In genomic region chr2:233553366-233553765, GRCh38 we compare ENCODE assay signal across 20 cellular contexts. TPM values are rescaled to one million over a fixed set of nuclear protein-coding genes. Genes with fewer than 3 reads are reported as not detected.
DNase-seq lines count a peak whose midpoint lies in the region; ATAC-seq, FAIRE-seq and TF ChIP-seq lines count a peak whose summit lies in the region.
"Had no signal": no experiment of that assay in that cellular context is flagged by ENCODE, and none has a peak within 500 bp of the region (broad histone marks: within the 10 kb centered on the region; RNA-seq: fewer than 3 reads in every experiment).

No MANE protein-coding gene starts in this region.

- H3K27ac ChIP-seq in A549 (peak overlapping the region; percentile 86 to 94), SJCRH30 (peak overlapping the region; percentile 32; the same call in 1 of the 2 replicates), right lobe of liver (no peak overlapping the region), MM.1S (ENCODE audit: low read length) (no peak overlapping the region), PC-3 (ENCODE audit: low read length) (no peak overlapping the region)
- H3K27ac ChIP-seq: 22Rv1; BLaER1 treated with 17β-estradiol and CSF1 and Interleukin-3, amounts not matched to agents 10 nM and 100 nM had no signal

- no peak for TF ChIP-seq POLR2A in A549 (IDR thresholded peaks at IDR 0.05; ENCODE audit: low read length)
- no peak for TF ChIP-seq POLR2A in right lobe of liver (IDR thresholded peaks at IDR 0.05)

- no peak for TF ChIP-seq RAD21 in A549 (conservative IDR thresholded peaks at IDR 0.05 in 1 of 2, IDR thresholded peaks at IDR 0.05 in 1 of 2)

- no peaks in the 10 kb centered on the region for H3K79me2 ChIP-seq in MM.1S (ENCODE audit: low read length)
- H3K79me2 ChIP-seq in PC-3 (ENCODE audit: low read length), result no peaks in the 10 kb centered on the region

- peak; percentile 18 for FAIRE-seq in A549 (lab: Jason Lieb, UNC)
- FAIRE-seq: K562 had no signal

- no TSS peak for BruUV-seq in PC-3 (replicated peaks; lab: Mats Ljungman, UMichigan)

- ATAC-seq in A549 (no peak), right lobe of liver (no peak), PC-3 (no peak)
- ATAC-seq: K562, Panc1 had no signal

- POLR2A ChIA-PET in A549 (lab: Yijun Ruan, JAX) (no interaction called here), PC-3 (lab: Charles Lee; ENCODE audit: unreplicated experiment) (no interaction called here)

- peaks cover 67% of the 10 kb centered on the region for H3K4me1 ChIP-seq in A549
- peaks cover 19% of the 10 kb centered on the region for H3K4me1 ChIP-seq in SJCRH30
- peaks cover 0 to 7% (median 0%) of the 10 kb centered on the region in 4 donors for H3K4me1 ChIP-seq in right lobe of liver
- peaks cover 16% of the 10 kb centered on the region for H3K4me1 ChIP-seq in MM.1S (ENCODE audit: low read length)
- H3K4me1 ChIP-seq in PC-3 (ENCODE audit: insufficient read depth, low read length), result peaks cover 31% of the 10 kb centered on the region

- H4K20me1 ChIP-seq in MM.1S (ENCODE audit: insufficient read depth, low read length) (no peaks in the 10 kb centered on the region), PC-3 (ENCODE audit: low read length) (no peaks in the 10 kb centered on the region)
- H4K20me1 ChIP-seq: BLaER1 treated with 17β-estradiol and CSF1 and Interleukin-3, amounts not matched to agents 10 nM and 100 nM had no signal

- H3K9me3 ChIP-seq in A549 (no peaks in the 10 kb centered on the region), SJCRH30 (replicated peaks) (no peaks in the 10 kb centered on the region), right lobe of liver (no peaks in the 10 kb centered on the region), MM.1S (replicated peaks; ENCODE audit: insufficient read depth, low read length) (no peaks in the 10 kb centered on the region), PC-3 (ENCODE audit: low read length) (no peaks in the 10 kb centered on the region)
- H3K9me3 ChIP-seq: BLaER1 treated with 17β-estradiol and CSF1 and Interleukin-3, amounts not matched to agents 10 nM and 100 nM; MG63 had no signal

- no peak for TF ChIP-seq CTCF in A549 (IDR thresholded peaks at IDR 0.05)
- TF ChIP-seq CTCF in right lobe of liver (IDR thresholded peaks at IDR 0.05), result no peak
- no peak for TF ChIP-seq CTCF in MM.1S (IDR thresholded peaks at IDR 0.05; ENCODE audit: low read length)
- no peak for TF ChIP-seq CTCF in PC-3 (conservative IDR thresholded peaks at IDR 0.05; ENCODE audit: low read depth, low read length)

- H3K27me3 ChIP-seq in SJCRH30, result no peaks in the 10 kb centered on the region
- H3K27me3 ChIP-seq in right lobe of liver, result no peaks in the 10 kb centered on the region
- H3K27me3 ChIP-seq in MM.1S (replicated peaks; ENCODE audit: insufficient read depth, low read length), result no peaks in the 10 kb centered on the region
- H3K27me3 ChIP-seq in PC-3 (ENCODE audit: low read length), result no peaks in the 10 kb centered on the region
- H3K27me3 ChIP-seq: BLaER1 treated with 17β-estradiol and CSF1 and Interleukin-3, amounts not matched to agents 10 nM and 100 nM; MG63 had no signal

- no peak for DNase-seq in A549 (ENCODE audit: low read depth in 1 of 2, low spot score in 1 of 2)
- peak in 1 of 2 experiments; percentile 13 for DNase-seq in SJCRH30
- DNase-seq in dedifferentiated amniotic fluid mesenchymal stem cell (ENCODE audit: extremely low spot score), result peak; percentile 20
- DNase-seq in kidney tubule cell (ENCODE audit: low spot score), result peak; percentile 17
- DNase-seq in right lobe of liver, result no peak
- DNase-seq in stimulated activated naive CD4-positive, alpha-beta T cell treated with Interleukin-2 at 50 U/mL for 16 hours (lab: John Stamatoyannopoulos, UW), result no peak
- DNase-seq in MM.1S, result no peak
- DNase-seq in PC-3, result no peak
- DNase-seq: CD4-positive, alpha-beta memory T cell; DMS53; MG63; NCI-H1092; NCI-H1436; NCI-H187 treated with DMSO at 0.1 percent for 48 hours; NCI-H2107; NCI-H748 treated with DMSO at 0.1 percent for 48 hours had no signal

- CTCF ChIA-PET in A549 (lab: Yijun Ruan, JAX) (interaction anchor here (1.1 to 1.4 kb wide), 2 partner anchors 13 to 279 kb away, joined by 3 read pairs; partner anchors contain the start of gene USP40), PC-3 (lab: Charles Lee) (no interaction called here)

- H3K4me3 ChIP-seq in A549 (no peak overlapping the region), SJCRH30 (no peak overlapping the region), right lobe of liver (no peak overlapping the region), MM.1S (ENCODE audit: low read length) (no peak overlapping the region), PC-3 (ENCODE audit: low read length) (no peak overlapping the region)
- H3K4me3 ChIP-seq: BLaER1 treated with 17β-estradiol and CSF1 and Interleukin-3, amounts not matched to agents 10 nM and 100 nM; K562; MG63 had no signal

- intact Hi-C loops in right lobe of liver (cut with DNase I), result no loop called here
- intact Hi-C loops in PC-3 (cut with micrococcal nuclease), result loop anchor here (5.0 kb wide), 1 partner anchor 154 kb away; no protein-coding TSS in a partner anchor

- H3K9me2 ChIP-seq in MM.1S (replicated peaks; ENCODE audit: insufficient read depth, low read length) (no peaks in the 10 kb centered on the region), PC-3 (replicated peaks; ENCODE audit: low read length) (no peaks in the 10 kb centered on the region)

- no peak overlapping the region for H3K9ac ChIP-seq in MM.1S (ENCODE audit: low read length)
- no peak overlapping the region for H3K9ac ChIP-seq in PC-3 (ENCODE audit: low read length)
- H3K9ac ChIP-seq: BLaER1 treated with 17β-estradiol and CSF1 and Interleukin-3, amounts not matched to agents 10 nM and 100 nM had no signal

- no peak overlapping the region for H2AFZ ChIP-seq in MM.1S (ENCODE audit: low read length)
- H2AFZ ChIP-seq in PC-3 (ENCODE audit: low read length), result no peak overlapping the region

- H3K36me3 ChIP-seq in SJCRH30, result peaks cover 45% of the 10 kb centered on the region
- peaks cover 0 to 44% (median 10%) of the 10 kb centered on the region in 4 donors for H3K36me3 ChIP-seq in right lobe of liver
- no peaks in the 10 kb centered on the region for H3K36me3 ChIP-seq in MM.1S (replicated peaks; ENCODE audit: insufficient read depth, low read length)
- peaks cover 24% of the 10 kb centered on the region for H3K36me3 ChIP-seq in PC-3 (ENCODE audit: low read depth, low read length)

- TF ChIP-seq EP300 in A549 (IDR thresholded peaks at IDR 0.05), result no peak

- H3F3A ChIP-seq in MM.1S (ENCODE audit: insufficient read depth, low read length), result no peaks in the 10 kb centered on the region
- H3F3A ChIP-seq in PC-3 (ENCODE audit: low read length, unreplicated experiment), result peaks cover 12% of the 10 kb centered on the region

- H3K4me2 ChIP-seq in A549 (peak overlapping the region; percentile 11; the same call in 1 of the 3 replicates), MM.1S (ENCODE audit: low read depth, low read length) (no peak overlapping the region), PC-3 (ENCODE audit: low read length) (no peak overlapping the region)
- H3K4me2 ChIP-seq: BLaER1 treated with 17β-estradiol and CSF1 and Interleukin-3, amounts not matched to agents 10 nM and 100 nM had no signal

TF ChIP-seq in A549, 52 proteins besides CTCF, POLR2A, EP300 and RAD21 (continues in another document):
- TF ChIP-seq PBX3 (IDR thresholded peaks at IDR 0.05) (no peak), REST (IDR thresholded peaks at IDR 0.05) (no peak), ESRRA (IDR thresholded peaks at IDR 0.05; ENCODE audit: borderline replicate concordance, low read length) (no peak), ZSCAN20 (CRISPR knock-in tag; IDR thresholded peaks at IDR 0.05) (no peak), JUN (IDR thresholded peaks at IDR 0.05) (no peak), RARB (CRISPR knock-in tag; IDR thresholded peaks at IDR 0.05) (no peak), RCOR1 (IDR thresholded peaks at IDR 0.05; ENCODE audit: low read depth, low read length) (no peak)

RNA-seq across cellular contexts. Expression of gene USP40, which starts 13.2 kb away (rescaled TPM):
- polyA plus RNA-seq in A549 (2011; rRNA removed), result 57.0 and 65.3 TPM in 2 replicates
- polyA plus RNA-seq in A549 (2012; cell fraction: cytosol; rRNA removed), result 47.7 and 49.2 TPM in 2 replicates
- polyA plus RNA-seq in A549 (2012; cell fraction: nucleus; rRNA removed), result 138 and 139 TPM in 2 replicates
- polyA plus RNA-seq in A549 (2017; fragmentation: RNase III; extraction: RNeasy Plus Mini Kit Qiagen cat#74134 plus additional on column Dnase treatment), result 22.9 to 24.6 TPM (median 24.5 TPM) in 3 replicates
- 60.3 and 61.7 TPM in 2 replicates for polyA minus RNA-seq in A549 (2011; rRNA and poly(A)+ RNA removed)
- 35.0 and 38.4 TPM in 2 replicates for total RNA-seq in SJCRH30 (2014; rRNA removed; shearing (Covaris generic))
- total RNA-seq in right lobe of liver, result 10 to 100 TPM; 19.9 to 38.8 (median 27.0) TPM
- total RNA-seq in PC-3 (2014; rRNA removed), result 32.1 and 32.3 TPM in 2 replicates

Comparison
In these comparisons a context has a peak if more than half of its experiments do, and no peak if none do; other contexts are left out.
1. DNase-seq: peak in dedifferentiated amniotic fluid mesenchymal stem cell (single experiment) and kidney tubule cell (single experiment); none in A549 (0 of 2), right lobe of liver (0 of 3), stimulated activated naive CD4-positive, alpha-beta T cell treated with Interleukin-2 at 50 U/mL for 16 hours (single experiment), MM.1S (single experiment) and PC-3 (single experiment).
2. H3K27ac ChIP-seq: peak in A549 (2 of 2) and SJCRH30 (single experiment); none in right lobe of liver (0 of 3), MM.1S (single experiment) and PC-3 (single experiment).